Comparison of ENCODE assay signal across 21 cellular contexts in the genomic region with DNA sequence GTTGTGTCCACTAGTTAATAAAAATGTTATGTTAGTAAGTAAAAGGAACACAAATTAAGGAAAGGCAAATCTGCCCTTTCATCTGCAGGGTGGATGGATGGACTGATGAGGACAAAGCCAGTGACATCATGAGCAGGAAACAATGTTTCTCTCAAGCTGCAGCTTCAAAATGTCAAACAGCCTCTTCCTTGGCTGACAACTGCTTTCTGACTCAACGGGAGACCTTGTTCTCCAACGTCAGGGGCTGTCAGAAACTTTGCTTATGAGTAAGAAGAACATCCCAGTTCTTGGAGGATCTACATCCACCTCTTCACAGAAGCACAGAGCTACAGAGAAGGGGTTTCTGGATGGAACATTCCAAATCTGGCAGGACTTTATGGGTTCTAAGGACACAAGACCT. TPM values are rescaled to one million over a fixed set of nuclear protein-coding genes. Genes with fewer than 3 reads are reported as not detected.
A peak's percentile ranks its signal among the peaks of the same experiment; 100 is the strongest.
DNase-seq lines count a peak whose midpoint lies in the region; ATAC-seq, FAIRE-seq and TF ChIP-seq lines count a peak whose summit lies in the region.
"Had no signal": no experiment of that assay in that cellular context is flagged by ENCODE, and none has a peak within 500 bp of the region (broad histone marks: within the 10 kb centered on the region; RNA-seq: fewer than 3 reads in every experiment).

No MANE protein-coding gene starts in this region.

- H3K27ac ChIP-seq in A549, result no peak overlapping the region
- H3K27ac ChIP-seq in GM23248, result no peak overlapping the region
- H3K27ac ChIP-seq in brain microvascular endothelial cell, result no peak overlapping the region
- no peak overlapping the region for H3K27ac ChIP-seq in foreskin keratinocyte
- H3K27ac ChIP-seq: BLaER1, KMS-11, RWPE1 had no signal

- H2AFZ ChIP-seq in GM23248, result no peak overlapping the region

- H3K27me3 ChIP-seq in GM23248 (replicated peaks; ENCODE audit: insufficient read depth) (no peaks in the 10 kb centered on the region), brain microvascular endothelial cell (replicated peaks) (no peaks in the 10 kb centered on the region), foreskin keratinocyte (no peaks in the 10 kb centered on the region)
- H3K27me3 ChIP-seq: BLaER1 had no signal

- CTCF ChIA-PET in A549 (lab: Yijun Ruan, JAX), result interaction anchor here (1.7 kb wide), 1 partner anchor 960 kb away, joined by 3 read pairs; no protein-coding TSS in a partner anchor

- TF ChIP-seq CTCF in A549 (IDR thresholded peaks at IDR 0.05) (no peak), brain microvascular endothelial cell (IDR thresholded peaks at IDR 0.05; ENCODE audit: low read depth, low read length, missing control alignments) (no peak), fibroblast of villous mesenchyme (IDR thresholded peaks at IDR 0.05; ENCODE audit: insufficient read depth, low read depth, low read length) (no peak), foreskin keratinocyte (conservative IDR thresholded peaks at IDR 0.05) (no peak)

- H3K4me1 ChIP-seq in A549 (no peaks in the 10 kb centered on the region), GM23248 (ENCODE audit: insufficient read depth) (no peaks in the 10 kb centered on the region), foreskin keratinocyte (no peaks in the 10 kb centered on the region)

- peak; percentile 46 for FAIRE-seq in A549 (lab: Jason Lieb, UNC)
- FAIRE-seq: GM12892, H54 had no signal

- no peak overlapping the region for H3K4me2 ChIP-seq in A549
- H3K4me2 ChIP-seq in GM23248 (ENCODE audit: unreplicated experiment), result no peak overlapping the region
- H3K4me2 ChIP-seq: BLaER1, KMS-11 had no signal

- H4K20me1 ChIP-seq in GM23248 (ENCODE audit: insufficient read depth), result no peaks in the 10 kb centered on the region
- H4K20me1 ChIP-seq: BLaER1 had no signal

- no peak overlapping the region for H3K9ac ChIP-seq in GM23248
- H3K9ac ChIP-seq: BLaER1, KMS-11 had no signal

- H3K4me3 ChIP-seq in A549 (no peak overlapping the region), GM23248 (no peak overlapping the region), brain microvascular endothelial cell (ENCODE audit: low read depth, low read length) (no peak overlapping the region), fibroblast of villous mesenchyme (ENCODE audit: low read depth, low read length) (no peak overlapping the region)
- H3K4me3 ChIP-seq: BLaER1 had no signal

- in situ Hi-C loops in GM23248 (cut with MboI) (no loop called here), brain microvascular endothelial cell (cut with HindIII; ENCODE audit: low pct_ligation_motif_present, low sequenced_read_pairs) (no loop called here)

- WGBS in A549 (ENCODE audit: missing lambda C conversion rate), result 2% methylated on average over 2 of the region's 2 CpGs
- WGBS in GM23248 (ENCODE audit: low coverage in 1 of 2, low lambda C conversion rate in 2 of 2, missing lambda C conversion rate in 2 of 2), 2 experiments, result 0 to 2% methylated on average over 2 of the region's 2 CpGs

- no peaks in the 10 kb centered on the region for H3K36me3 ChIP-seq in GM23248 (ENCODE audit: low read depth)
- no peaks in the 10 kb centered on the region for H3K36me3 ChIP-seq in brain microvascular endothelial cell (replicated peaks)
- H3K36me3 ChIP-seq: BLaER1 had no signal

- TF ChIP-seq EP300 in A549 (IDR thresholded peaks at IDR 0.05), result no peak

- no peak for TF ChIP-seq RAD21 in A549 (conservative IDR thresholded peaks at IDR 0.05 in 1 of 2, IDR thresholded peaks at IDR 0.05 in 1 of 2)

- POLR2A ChIA-PET in A549 (lab: Yijun Ruan, JAX), result no interaction called here

- no peaks in the 10 kb centered on the region for H3K9me2 ChIP-seq in GM23248 (ENCODE audit: insufficient read depth)

- DNase-seq in A549 (ENCODE audit: low read depth in 1 of 2, low spot score in 1 of 2) (peak in 1 of 2 experiments; percentile 18), GM23248 (peak; percentile 48), brain microvascular endothelial cell (peak; percentile 76), fibroblast of villous mesenchyme (ENCODE audit: low read depth) (peak; percentile 64), T-helper 1 cell (no peak), foreskin keratinocyte (no peak)
- DNase-seq: CD4-positive, alpha-beta memory T cell; NCI-H1417 treated with DMSO at 0.1 percent for 48 hours; NCI-H187 treated with DMSO at 0.1 percent for 48 hours; NCI-H2227 treated with DMSO at 0.1 percent for 48 hours; NCI-H510A treated with DMSO at 0.1 percent for 48 hours; NCI-H82; SIG-M5 had no signal

- H3K79me2 ChIP-seq in GM23248 (ENCODE audit: insufficient read depth), result no peaks in the 10 kb centered on the region

- TF ChIP-seq POLR2A in A549 (IDR thresholded peaks at IDR 0.05; ENCODE audit: low read length), result no peak

- no peaks in the 10 kb centered on the region for H3F3A ChIP-seq in GM23248 (ENCODE audit: insufficient read depth)

- ATAC-seq in A549 (no peak), foreskin keratinocyte (no peak), HG03520 (IDR thresholded peaks at IDR 0.05; ENCODE audit: unreplicated experiment) (no peak), GM21526 (IDR thresholded peaks at IDR 0.05; ENCODE audit: low FRiP score, unreplicated experiment) (no peak)

- H3K9me3 ChIP-seq in A549 (no peaks in the 10 kb centered on the region), GM23248 (ENCODE audit: low read depth) (no peaks in the 10 kb centered on the region)
- H3K9me3 ChIP-seq: BLaER1 had no signal

TF ChIP-seq in A549, 52 proteins besides CTCF, POLR2A, EP300 and RAD21 (continues in another document):
- TF ChIP-seq RFX5 (IDR thresholded peaks at IDR 0.05) (no peak), TP53 (CRISPR knock-in tag; IDR thresholded peaks at IDR 0.05) (no peak), BHLHE40 (IDR thresholded peaks at IDR 0.05; ENCODE audit: low read depth, low read length) (no peak), EHF (CRISPR knock-in tag; IDR thresholded peaks at IDR 0.05) (no peak), GATA3 (IDR thresholded peaks at IDR 0.05; ENCODE audit: borderline replicate concordance) (no peak), MAFK (IDR thresholded peaks at IDR 0.05; ENCODE audit: partially characterized antibody) (no peak), JUNB (IDR thresholded peaks at IDR 0.05) (no peak), CBX2 (IDR thresholded peaks at IDR 0.05; ENCODE audit: borderline replicate concordance, low read depth) (no peak), ZNF302 (CRISPR knock-in tag; IDR thresholded peaks at IDR 0.05) (no peak)
- TF ChIP-seq, protein P1, sequence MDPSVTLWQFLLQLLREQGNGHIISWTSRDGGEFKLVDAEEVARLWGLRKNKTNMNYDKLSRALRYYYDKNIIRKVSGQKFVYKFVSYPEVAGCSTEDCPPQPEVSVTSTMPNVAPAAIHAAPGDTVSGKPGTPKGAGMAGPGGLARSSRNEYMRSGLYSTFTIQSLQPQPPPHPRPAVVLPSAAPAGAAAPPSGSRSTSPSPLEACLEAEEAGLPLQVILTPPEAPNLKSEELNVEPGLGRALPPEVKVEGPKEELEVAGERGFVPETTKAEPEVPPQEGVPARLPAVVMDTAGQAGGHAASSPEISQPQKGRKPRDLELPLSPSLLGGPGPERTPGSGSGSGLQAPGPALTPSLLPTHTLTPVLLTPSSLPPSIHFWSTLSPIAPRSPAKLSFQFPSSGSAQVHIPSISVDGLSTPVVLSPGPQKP (IDR thresholded peaks at IDR 0.05; ENCODE audit: low read depth, low read length), result no peak
- TF ChIP-seq, protein P2, sequence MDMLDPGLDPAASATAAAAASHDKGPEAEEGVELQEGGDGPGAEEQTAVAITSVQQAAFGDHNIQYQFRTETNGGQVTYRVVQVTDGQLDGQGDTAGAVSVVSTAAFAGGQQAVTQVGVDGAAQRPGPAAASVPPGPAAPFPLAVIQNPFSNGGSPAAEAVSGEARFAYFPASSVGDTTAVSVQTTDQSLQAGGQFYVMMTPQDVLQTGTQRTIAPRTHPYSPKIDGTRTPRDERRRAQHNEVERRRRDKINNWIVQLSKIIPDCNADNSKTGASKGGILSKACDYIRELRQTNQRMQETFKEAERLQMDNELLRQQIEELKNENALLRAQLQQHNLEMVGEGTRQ (IDR thresholded peaks at IDR 0.05), result no peak
- TF ChIP-seq, protein P3, sequence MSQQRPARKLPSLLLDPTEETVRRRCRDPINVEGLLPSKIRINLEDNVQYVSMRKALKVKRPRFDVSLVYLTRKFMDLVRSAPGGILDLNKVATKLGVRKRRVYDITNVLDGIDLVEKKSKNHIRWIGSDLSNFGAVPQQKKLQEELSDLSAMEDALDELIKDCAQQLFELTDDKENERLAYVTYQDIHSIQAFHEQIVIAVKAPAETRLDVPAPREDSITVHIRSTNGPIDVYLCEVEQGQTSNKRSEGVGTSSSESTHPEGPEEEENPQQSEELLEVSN (IDR thresholded peaks at IDR 0.05; ENCODE audit: borderline replicate concordance, low read depth), result no peak

RNA-seq across cellular contexts. Expression of a gene that starts 6.0 kb away (rescaled TPM):
- polyA plus RNA-seq in A549 (2011; rRNA removed) (not detected in 2 replicates), A549 (2017; fragmentation: RNase III; extraction: RNeasy Plus Mini Kit Qiagen cat#74134 plus additional on column Dnase treatment) (0.13 TPM in 1 of 3 replicates, not detected in the others), GM23248 (2016; fragmentation: Nextera tagmentation; extraction: Ambion mirVana) (1.5 and 1.6 TPM in 2 replicates), foreskin keratinocyte (not detected in 2 replicates)
- polyA plus RNA-seq in A549 (2012; cell fraction: cytosol; rRNA removed), result 0.08 and 0.12 TPM in 2 replicates
- polyA plus RNA-seq in A549 (2012; cell fraction: nucleus; rRNA removed), result 0.16 and 0.17 TPM in 2 replicates
- polyA minus RNA-seq in A549 (2011; rRNA and poly(A)+ RNA removed), result not detected in 2 replicates
- total RNA-seq in GM23248 (2014; rRNA removed; shearing (Covaris generic)), result 0.63 and 5.6 TPM in 2 replicates
- total RNA-seq in fibroblast of villous mesenchyme (not detected in 2 replicates), foreskin keratinocyte (not detected in 2 replicates)
- total RNA-seq: A172; CD4-positive, alpha-beta memory T cell had no signal
- polyA plus RNA-seq: CD4-positive, alpha-beta memory T cell had no signal

RNA-seq across cellular contexts. Expression of a gene that starts 59.1 kb away (rescaled TPM):
- not detected in 2 replicates for polyA plus RNA-seq in A549 (2011; rRNA removed)
- not detected in 2 replicates for polyA plus RNA-seq in A549 (2012; cell fraction: cytosol; rRNA removed)
- polyA plus RNA-seq in A549 (2012; cell fraction: nucleus; rRNA removed), result not detected in 2 replicates
- not detected in 3 replicates for polyA plus RNA-seq in A549 (2017; fragmentation: RNase III; extraction: RNeasy Plus Mini Kit Qiagen cat#74134 plus additional on column Dnase treatment)
- not detected in 2 replicates for polyA minus RNA-seq in A549 (2011; rRNA and poly(A)+ RNA removed)
- total RNA-seq in GM23248 (2014; rRNA removed; shearing (Covaris generic)), result not detected in 2 replicates
- polyA plus RNA-seq in GM23248 (2016; fragmentation: Nextera tagmentation; extraction: Ambion mirVana), result not detected in 2 replicates
- not detected in 2 replicates for total RNA-seq in fibroblast of villous mesenchyme
- total RNA-seq in foreskin keratinocyte, result not detected in 2 replicates
- polyA plus RNA-seq in foreskin keratinocyte, result not detected in 2 replicates
- total RNA-seq: A172; CD4-positive, alpha-beta memory T cell had no signal
- polyA plus RNA-seq: CD4-positive, alpha-beta memory T cell had no signal

Comparison
In these comparisons a context has a peak if more than half of its experiments do, and no peak if none do; other contexts are left out.
1. DNase-seq: peak in GM23248 (single experiment), brain microvascular endothelial cell (single experiment) and fibroblast of villous mesenchyme (single experiment); none in T-helper 1 cell (0 of 5) and foreskin keratinocyte (0 of 2).